In genomic region chr10:15744217-15744865, GRCh38 we compare ENCODE assay signal across 8 cellular contexts. TPM values are rescaled to one million over a fixed set of nuclear protein-coding genes. Genes with fewer than 3 reads are reported as not detected.
A peak's percentile ranks its signal among the peaks of the same experiment; 100 is the strongest.
DNase-seq lines count a peak whose midpoint lies in the region; ATAC-seq and TF ChIP-seq lines count a peak whose summit lies in the region.

No MANE protein-coding gene starts in this region.

- H3K4me1 ChIP-seq in NT2/D1 (ENCODE audit: insufficient read depth, insufficient read length) (no peaks in the 10 kb centered on the region), left lung (no peaks in the 10 kb centered on the region), thoracic aorta (ENCODE audit: control insufficient read depth in 1 of 2, low read depth in 2 of 2) (peaks cover 4 to 15% of the 10 kb centered on the region in 2 donors)

- H3K27me3 ChIP-seq in NT2/D1 (ENCODE audit: insufficient read depth, insufficient read length) (no peaks in the 10 kb centered on the region), left lung (no peaks in the 10 kb centered on the region), thoracic aorta (replicated peaks; ENCODE audit: insufficient read depth) (no peaks in the 10 kb centered on the region)

- peak; percentile 47 for DNase-seq in ACHN
- peak; percentile 26 for DNase-seq in GDM1 (lab: John Stamatoyannopoulos, UW)
- peak; percentile 50 for DNase-seq in NT2/D1 (ENCODE audit: low read depth, low spot score)
- DNase-seq in astrocyte of the spinal cord (ENCODE audit: low read depth, low spot score), result peak; percentile 48
- no peak for DNase-seq in left lung
- DNase-seq in thoracic aorta (ENCODE audit: low spot score), result no peak
- DNase-seq in DMS79 (lab: John Stamatoyannopoulos, UW), result no peak

- H3K36me3 ChIP-seq in NT2/D1 (ENCODE audit: insufficient read depth, insufficient read length, low read length) (no peaks in the 10 kb centered on the region), left lung (no peaks in the 10 kb centered on the region), thoracic aorta (no peaks in the 10 kb centered on the region)

- ATAC-seq in HG02885 (IDR thresholded peaks at IDR 0.05; ENCODE audit: poor library complexity, unreplicated experiment) (peak; percentile 80), left lung (peak; percentile 53), thoracic aorta (ENCODE audit: insufficient number of reproducible peaks, low FRiP score, low read depth) (no peak)

- TF ChIP-seq CTCF in astrocyte of the spinal cord (IDR thresholded peaks at IDR 0.05; ENCODE audit: low read depth, low read length) (peak; percentile 66), left lung (IDR thresholded peaks at IDR 0.05) (peak; percentile 46 to 52), thoracic aorta (IDR thresholded peaks at IDR 0.05) (peak; percentile 39)

- H3K9me3 ChIP-seq in NT2/D1 (ENCODE audit: insufficient read depth, low read length) (no peaks in the 10 kb centered on the region), left lung (no peaks in the 10 kb centered on the region), thoracic aorta (no peaks in the 10 kb centered on the region)

- in situ Hi-C loops in ACHN (cut with HindIII; ENCODE audit: low pct_ligation_motif_present, low pct_unique_long_range_greater_than_20kb, low sequenced_read_pairs) (no loop called here), astrocyte of the spinal cord (cut with HindIII; ENCODE audit: low sequenced_read_pairs) (no loop called here)

- intact Hi-C loops in left lung (cut with DNase I), result no loop called here

- no peak overlapping the region for H3K9ac ChIP-seq in NT2/D1 (ENCODE audit: insufficient read length, low read depth)

- H3K4me3 ChIP-seq in NT2/D1 (ENCODE audit: insufficient read length, low read depth) (no peak overlapping the region), astrocyte of the spinal cord (ENCODE audit: low read depth, low read length) (no peak overlapping the region), left lung (no peak overlapping the region), thoracic aorta (no peak overlapping the region)

- no peak overlapping the region for H3K27ac ChIP-seq in left lung
- H3K27ac ChIP-seq in thoracic aorta, result no peak overlapping the region

RNA-seq across cellular contexts. Expression of gene ITGA8, which starts 24.6 kb away (rescaled TPM):
- total RNA-seq in left lung, result 10 to 100 TPM; 23.7 to 25.5 TPM
- total RNA-seq in thoracic aorta, result 1,000 to 10,000 TPM; 1,137 to 1,173 TPM

Comparison
In these comparisons a context has a peak if more than half of its experiments do, and no peak if none do; other contexts are left out.
1. DNase-seq: peak in ACHN (single experiment), GDM1 (single experiment), NT2/D1 (single experiment) and astrocyte of the spinal cord (single experiment); none in left lung (0 of 2), thoracic aorta (single experiment) and DMS79 (single experiment).
2. RNA of gene ITGA8, which starts 24.6 kb away (total RNA-seq): 1,137 to 1,173 TPM in thoracic aorta; 23.7 to 25.5 TPM in left lung; every median in the first group is over 10 times any median in the second.
3. Peak in every context shown above with its lines, with median percentiles within 50 percentile points of each other: CTCF ChIP-seq.